In genomic region chr14:101122114-101122854, GRCh38 we compare ENCODE assay signal across 27 cellular contexts.
A peak's percentile ranks its signal among the peaks of the same experiment; 100 is the strongest.
DNase-seq lines count a peak whose midpoint lies in the region; FAIRE-seq and TF ChIP-seq lines count a peak whose summit lies in the region.
"Had no signal": no experiment of that assay in that cellular context is flagged by ENCODE, and none has a peak within 500 bp of the region (broad histone marks: within the 10 kb centered on the region; RNA-seq: fewer than 3 reads in every experiment).

No MANE protein-coding gene starts in this region.

- H3K36me3 ChIP-seq in neutrophil (no peaks in the 10 kb centered on the region), tibial artery (no peaks in the 10 kb centered on the region)
- H3K36me3 ChIP-seq: adrenal gland, breast epithelium, upper lobe of right lung had no signal

- H3K27ac Mint-ChIP-seq in activated T-helper 2 cell treated with anti-CD3 and anti-CD28 coated beads, Interferon-gamma antibody, Interleukin-2, Interleukin-4, amounts not matched to agents 10 μg/mL and 5 μg/mL and 100 μg/mL, durations not matched to agents 14 hours and 24 hours and 36 hours: no peak overlapping the region
- H3K27ac Mint-ChIP-seq: progenitor cell of endocrine pancreas had no signal

- peaks cover 9% of the 10 kb centered on the region for H3K4me1 Mint-ChIP-seq in activated T-helper 2 cell treated with anti-CD3 and anti-CD28 coated beads, Interferon-gamma antibody, Interleukin-2, Interleukin-4, amounts not matched to agents 10 μg/mL and 5 μg/mL and 100 μg/mL, durations not matched to agents 14 hours and 24 hours and 36 hours (ENCODE audit: low read depth)

- no peak overlapping the region for H3K4me3 Mint-ChIP-seq in activated T-helper 2 cell treated with anti-CD3 and anti-CD28 coated beads, Interferon-gamma antibody, Interleukin-2, Interleukin-4, amounts not matched to agents 10 μg/mL and 5 μg/mL and 100 μg/mL, durations not matched to agents 14 hours and 24 hours and 36 hours (ENCODE audit: low read depth)

- no peak for FAIRE-seq in GM19239 (lab: Jason Lieb, UNC)
- FAIRE-seq: endothelial cell of umbilical vein, H1, islet of Langerhans, small intestine had no signal

- DNase-seq in activated CD8-positive, alpha-beta memory T cell treated with anti-CD3 and anti-CD28 coated beads, Interleukin-2, amount 50 U/mL, for 48 hours: peak; percentile 25
- no peak for DNase-seq in activated CD8-positive, alpha-beta memory T cell treated with anti-CD3 and anti-CD28 coated beads for 24 hours
- DNase-seq in activated T-helper 2 cell treated with anti-CD3 and anti-CD28 coated beads, Interferon-gamma antibody, Interleukin-2, Interleukin-4, amounts not matched to agents 10 μg/mL and 5 μg/mL and 100 μg/mL, durations not matched to agents 14 hours and 24 hours and 36 hours (ENCODE audit: low spot score): peak; percentile 5
- DNase-seq in tibial artery: peak; percentile 9 to 37
- DNase-seq in GM19239 (ENCODE audit: insufficient read length, low spot score): no peak
- DNase-seq in foreskin fibroblast: no peak
- DNase-seq in AG08395 (ENCODE audit: low spot score): no peak
- DNase-seq: activated CD4-positive, CD25-positive, alpha-beta regulatory T cell treated with anti-CD3 and anti-CD28 coated beads, Interleukin-2, amount 50 U/mL, for 72 hours; activated gamma-delta T cell; CD4-positive, CD25-positive, alpha-beta regulatory T cell; GDM1; MM.1S; NCI-H1436 treated with DMSO at 0.1 percent for 48 hours; NCI-H2171; NCI-H69; small intestine; stimulated activated CD4-positive, alpha-beta T cell treated with anti-CD3 and anti-CD28 coated beads, Interleukin-4, amount 100 ng/mL, for 1 hour; upper lobe of right lung had no signal

- no peaks in the 10 kb centered on the region for H3K36me3 Mint-ChIP-seq in activated T-helper 2 cell treated with anti-CD3 and anti-CD28 coated beads, Interferon-gamma antibody, Interleukin-2, Interleukin-4, amounts not matched to agents 10 μg/mL and 5 μg/mL and 100 μg/mL, durations not matched to agents 14 hours and 24 hours and 36 hours (ENCODE audit: low read depth)
- H3K36me3 Mint-ChIP-seq: CD4-positive, CD25-positive, alpha-beta regulatory T cell; memory B cell had no signal

- no peak overlapping the region for H3K4me3 ChIP-seq in neutrophil (ENCODE audit: low read depth in 1 of 2, low read length in 1 of 2)
- H3K4me3 ChIP-seq in tibial artery: no peak overlapping the region
- H3K4me3 ChIP-seq in foreskin fibroblast (ENCODE audit: low read depth in 1 of 2, low read length in 2 of 2): no peak overlapping the region
- H3K4me3 ChIP-seq: adrenal gland, breast epithelium had no signal

- peaks cover 26 to 32% of the 10 kb centered on the region in 2 experiments for H3K4me1 ChIP-seq in neutrophil (ENCODE audit: control insufficient read depth in 1 of 2, insufficient read depth in 1 of 2, low read depth in 1 of 2, low read length in 1 of 2)
- H3K4me1 ChIP-seq in tibial artery: no peaks in the 10 kb centered on the region
- H3K4me1 ChIP-seq: adrenal gland, breast epithelium, upper lobe of right lung had no signal

- H3K27me3 ChIP-seq in neutrophil (no peaks in the 10 kb centered on the region), tibial artery (no peaks in the 10 kb centered on the region)
- H3K27me3 ChIP-seq: breast epithelium had no signal

- H3K27me3 Mint-ChIP-seq in activated T-helper 2 cell treated with anti-CD3 and anti-CD28 coated beads, Interferon-gamma antibody, Interleukin-2, Interleukin-4, amounts not matched to agents 10 μg/mL and 5 μg/mL and 100 μg/mL, durations not matched to agents 14 hours and 24 hours and 36 hours (ENCODE audit: low read depth): peaks cover 7% of the 10 kb centered on the region
- H3K27me3 Mint-ChIP-seq: CD4-positive, CD25-positive, alpha-beta regulatory T cell; IgD-negative memory B cell had no signal

- H3K27ac ChIP-seq in neutrophil (peak overlapping the region; percentile 90), tibial artery (no peak overlapping the region)

- intact Hi-C loops in activated T-helper 2 cell treated with anti-CD3 and anti-CD28 coated beads, Interferon-gamma antibody, Interleukin-2, Interleukin-4, amounts not matched to agents 10 μg/mL and 5 μg/mL and 100 μg/mL, durations not matched to agents 14 hours and 24 hours and 36 hours (cut with micrococcal nuclease): no loop called here
- intact Hi-C loops in tibial artery (cut with DNase I; ENCODE audit: low total_unique reads): no loop called here

- no peaks in the 10 kb centered on the region for H3K9me3 Mint-ChIP-seq in activated T-helper 2 cell treated with anti-CD3 and anti-CD28 coated beads, Interferon-gamma antibody, Interleukin-2, Interleukin-4, amounts not matched to agents 10 μg/mL and 5 μg/mL and 100 μg/mL, durations not matched to agents 14 hours and 24 hours and 36 hours

- H3K9me3 ChIP-seq in neutrophil (no peaks in the 10 kb centered on the region), tibial artery (no peaks in the 10 kb centered on the region)
- H3K9me3 ChIP-seq: adrenal gland, breast epithelium, upper lobe of right lung had no signal

- TF ChIP-seq CTCF in neutrophil (IDR thresholded peaks at IDR 0.05): no peak
- TF ChIP-seq CTCF in tibial artery (IDR thresholded peaks at IDR 0.05): no peak
- TF ChIP-seq CTCF in foreskin fibroblast (IDR thresholded peaks at IDR 0.05; ENCODE audit: low read depth, low read length): no peak

Comparison
In these comparisons a context has a peak if more than half of its experiments do, and no peak if none do; other contexts are left out.
1. DNase-seq: peak in activated CD8-positive, alpha-beta memory T cell treated with anti-CD3 and anti-CD28 coated beads, Interleukin-2, amount 50 U/mL, for 48 hours (single experiment), activated T-helper 2 cell treated with anti-CD3 and anti-CD28 coated beads, Interferon-gamma antibody, Interleukin-2, Interleukin-4, amounts not matched to agents 10 μg/mL and 5 μg/mL and 100 μg/mL, durations not matched to agents 14 hours and 24 hours and 36 hours (single experiment) and tibial artery (2 of 2); none in activated CD8-positive, alpha-beta memory T cell treated with anti-CD3 and anti-CD28 coated beads for 24 hours (single experiment), GM19239 (single experiment), foreskin fibroblast (0 of 2) and AG08395 (single experiment).